ENCODE assay signal across 9 cellular contexts in the genomic region with DNA sequence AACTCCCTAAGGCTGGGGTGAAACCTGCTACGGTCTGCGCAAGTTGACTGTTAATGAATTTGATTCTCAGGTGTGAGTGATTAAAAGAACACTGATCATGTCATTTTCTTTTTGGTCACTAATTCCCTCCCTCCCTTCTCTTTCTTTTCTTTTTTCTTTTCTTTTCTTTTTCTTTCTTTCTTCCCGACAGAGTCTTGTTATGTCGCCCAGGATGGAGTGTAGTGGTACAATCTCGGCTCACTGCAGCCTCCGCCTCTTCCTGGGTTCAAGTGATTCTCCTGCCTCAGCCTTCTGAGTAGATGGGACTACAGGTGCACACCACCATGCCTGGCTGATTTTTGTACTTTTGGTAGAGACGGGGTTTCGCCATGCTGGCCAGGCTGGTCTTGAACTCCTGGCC.
DNase-seq lines count a peak whose midpoint lies in the region; ATAC-seq and TF ChIP-seq lines count a peak whose summit lies in the region.
"Had no signal": no experiment of that assay in that cellular context is flagged by ENCODE, and none has a peak within 500 bp of the region (broad histone marks: within the 10 kb centered on the region; RNA-seq: fewer than 3 reads in every experiment).

No MANE protein-coding gene starts in this region.

- TF ChIP-seq CTCF in DND-41 (IDR thresholded peaks at IDR 0.05; ENCODE audit: borderline replicate concordance, extremely low read depth, low read length, poor library complexity, severe bottlenecking) (no peak), epithelial cell of esophagus (IDR thresholded peaks at IDR 0.05; ENCODE audit: insufficient read depth, low read depth, low read length, missing control alignments) (no peak), retinal pigment epithelial cell (conservative IDR thresholded peaks at IDR 0.05; ENCODE audit: low read depth, low read length) (no peak)

- no peaks in the 10 kb centered on the region for H3K9me3 ChIP-seq in DND-41 (ENCODE audit: insufficient read depth, low read length, severe bottlenecking)
- H3K9me3 ChIP-seq in SK-N-MC (ENCODE audit: low read depth, low read length) = no peaks in the 10 kb centered on the region

- H3K27me3 ChIP-seq in DND-41 (ENCODE audit: insufficient read depth, low read length, poor library complexity) = no peaks in the 10 kb centered on the region

- peak; percentile 28 for DNase-seq in DND-41
- no peak for DNase-seq in SK-N-MC (ENCODE audit: low read depth, low spot score)
- DNase-seq in epithelial cell of esophagus (ENCODE audit: low read depth) = no peak
- no peak for DNase-seq in retinal pigment epithelial cell (ENCODE audit: low read depth)
- DNase-seq in NCI-H2029 treated with DMSO at 0.1 percent for 48 hours (lab: John Stamatoyannopoulos, UW) = no peak
- no peak for DNase-seq in NK-92 treated with Interleukin-12 subunit alpha and Interleukin-12 subunit beta, amount 100 ng/mL, for 24 hours (lab: John Stamatoyannopoulos, UW)
- no peak for DNase-seq in COR-L47 (lab: John Stamatoyannopoulos, UW)
- DNase-seq: activated effector memory CD4-positive, alpha-beta T cell treated with Interleukin-2 at 50 U/mL for 16 hours had no signal

- peak overlapping the region; percentile 60; the same call in 1 of the 2 replicates for H2AFZ ChIP-seq in DND-41 (ENCODE audit: low read depth, low read length)

- peak overlapping the region; percentile 78 for H3K4me2 ChIP-seq in DND-41 (ENCODE audit: insufficient read depth, low read length)

- H3K4me3 ChIP-seq in DND-41 (ENCODE audit: low read depth in 1 of 2, low read length in 2 of 2) (peak overlapping the region; percentile 77 to 80; a peak in 3 of 4 replicates), SK-N-MC (peak overlapping the region; percentile 85), epithelial cell of esophagus (ENCODE audit: low read length) (peak overlapping the region; percentile 92), retinal pigment epithelial cell (ENCODE audit: low read length) (peak overlapping the region; percentile 94)

- peaks cover 85% of the 10 kb centered on the region for H3K79me2 ChIP-seq in DND-41 (ENCODE audit: insufficient read depth, low read length)

- H3K36me3 ChIP-seq in DND-41 (ENCODE audit: insufficient read depth, low read length) (peaks cover 28% of the 10 kb centered on the region), SK-N-MC (ENCODE audit: insufficient read depth, low read length) (peaks cover 37% of the 10 kb centered on the region)

- H3K4me1 ChIP-seq in DND-41 (ENCODE audit: insufficient read depth, low read length) = peaks cover 81% of the 10 kb centered on the region

- H4K20me1 ChIP-seq in DND-41 (ENCODE audit: insufficient read depth, low read length) = no peaks in the 10 kb centered on the region

- H3K27ac ChIP-seq in DND-41 (ENCODE audit: low read length) (peak overlapping the region; percentile 81), SK-N-MC (peak overlapping the region; percentile 72)

- peak; percentile 29; the same call in 1 of the 3 replicates for ATAC-seq in DND-41 (ENCODE audit: insufficient read depth, low read depth)
- ATAC-seq in HG03159 (IDR thresholded peaks at IDR 0.05; ENCODE audit: unreplicated experiment) = no peak

- H3K9ac ChIP-seq in DND-41 (ENCODE audit: low read depth, low read length) (peak overlapping the region; percentile 69), SK-N-MC (ENCODE audit: insufficient read length) (peak overlapping the region; percentile 73)
